8 cellular contexts compared by ENCODE assay signal in genomic region chr17:36486204-36487194, GRCh38. TPM values are rescaled to one million over a fixed set of nuclear protein-coding genes. Genes with fewer than 3 reads are reported as not detected.
DNase-seq lines count a peak whose midpoint lies in the region; ATAC-seq, FAIRE-seq and TF ChIP-seq lines count a peak whose summit lies in the region.

TSS of gene ZNHIT3 (plus strand) at chr17:36486681. CDS start at chr17:36486700, 19 bp downstream.

- no peaks in the 10 kb centered on the region for H4K20me1 ChIP-seq in keratinocyte (ENCODE audit: control insufficient read depth, extremely low read depth, insufficient read depth, low read length)

- DNase-seq in AG10803 (ENCODE audit: low read depth) (peak; percentile 92), NCI-H446 treated with DMSO at 0.1 percent for 48 hours (lab: John Stamatoyannopoulos, UW) (peak; percentile 88), cerebellar cortex (ENCODE audit: low spot score) (peak; percentile 97), keratinocyte (ENCODE audit: low read depth, low spot score) (peak; percentile 66)
- peak; percentile 79 to 86 (median 85) for DNase-seq in stimulated activated CD4-positive, alpha-beta T cell treated with anti-CD3 and anti-CD28 coated beads, Interleukin-12 subunit alpha, Interleukin-12 subunit beta, amount 100 ng/mL, for 48 hours (ENCODE audit: low read depth in 2 of 3, low spot score in 1 of 3)

- peak within 1 kb of the TSS; percentile 93 for H2AFZ ChIP-seq in keratinocyte (ENCODE audit: control insufficient read depth, low read length)

- peaks cover 30% of the 10 kb centered on the region for H3K79me2 ChIP-seq in keratinocyte (ENCODE audit: control insufficient read depth, insufficient read depth, low read length)

- TF ChIP-seq CTCF in AG10803 (conservative IDR thresholded peaks at IDR 0.05; ENCODE audit: low read length) (no peak), keratinocyte (optimal IDR thresholded peaks at IDR 0.05 in 1 of 3, IDR thresholded peaks at IDR 0.05 in 1 of 3, conservative IDR thresholded peaks at IDR 0.05 in 1 of 3; ENCODE audit: extremely low read depth in 1 of 3, insufficient read depth in 2 of 3, low read length in 3 of 3) (no peak)

- H3K4me2 ChIP-seq in keratinocyte (ENCODE audit: control insufficient read depth, extremely low read depth, insufficient read depth, low read depth, low read length), result peak within 1 kb of the TSS; percentile 96

- no peaks in the 10 kb centered on the region for H3K9me3 ChIP-seq in keratinocyte (ENCODE audit: control insufficient read depth, low read depth, low read length)

- peak within 1 kb of the TSS; percentile 64 for H3K9ac ChIP-seq in keratinocyte (ENCODE audit: control insufficient read depth, extremely low read depth, insufficient read depth, low read length)

- H3K4me1 ChIP-seq in keratinocyte (ENCODE audit: control insufficient read depth, extremely low read depth, insufficient read depth, low read length), result peaks cover 24% of the 10 kb centered on the region

- peak; percentile 84 for ATAC-seq in HG03378 (IDR thresholded peaks at IDR 0.05; ENCODE audit: unreplicated experiment)
- peak; percentile 95 to 96 for ATAC-seq in activated CD4-positive, CD25-positive, alpha-beta regulatory T cell treated with anti-CD3 and anti-CD28 coated beads, Interleukin-2, amount 50 U/mL, for 24 hours

- H3K4me3 ChIP-seq in AG10803 (ENCODE audit: low read length) (peak within 1 kb of the TSS; percentile 89), keratinocyte (ENCODE audit: control insufficient read depth in 2 of 3, extremely low read depth in 1 of 3, insufficient read depth in 2 of 3, low read depth in 1 of 3, low read length in 3 of 3) (peak within 1 kb of the TSS; percentile 66 to 98 (median 70))

- peak within 1 kb of the TSS; percentile 62 for H3K27ac ChIP-seq in keratinocyte (ENCODE audit: control insufficient read depth, insufficient read depth, low read length)

- no peaks in the 10 kb centered on the region for H3K9me1 ChIP-seq in keratinocyte (ENCODE audit: control insufficient read depth, extremely low read depth, insufficient read depth, low read length)

- peaks cover 0 to 3% of the 10 kb centered on the region in 2 experiments for H3K36me3 ChIP-seq in keratinocyte (ENCODE audit: control insufficient read depth in 2 of 2, extremely low read depth in 1 of 2, insufficient read depth in 2 of 2, low read length in 2 of 2)

- peaks cover 13% of the 10 kb centered on the region for H3K27me3 ChIP-seq in keratinocyte (ENCODE audit: control insufficient read depth, extremely low read depth, insufficient read depth, low read length)

- dilution Hi-C loops in keratinocyte (cut with MboI; ENCODE audit: extremely low pct_ligation_motif_present, low sequenced_read_pairs), result no loop called here

- peak; percentile 89 for TF ChIP-seq POLR2A in GM19099 (IDR thresholded peaks at IDR 0.05; ENCODE audit: extremely low read depth, insufficient read length, low read depth)

- FAIRE-seq in keratinocyte (lab: Jason Lieb, UNC), result no peak

RNA-seq across cellular contexts. Expression of gene ZNHIT3, which starts in this region (rescaled TPM):
- 48.5 to 72.4 TPM (median 51.8 TPM) in 3 replicates for polyA plus RNA-seq in keratinocyte
- 19.7 TPM for polyA plus RNA-seq in keratinocyte (2011; ENCODE audit: low read depth)
- 39.8 and 57.1 TPM in 2 replicates for polyA plus RNA-seq in keratinocyte (2011; cell fraction: cytosol; rRNA removed)
- polyA plus RNA-seq in keratinocyte (2011; cell fraction: nucleus; rRNA removed), result 27.7 and 35.5 TPM in 2 replicates
- 36.8 and 48.5 TPM in 2 replicates for polyA plus RNA-seq in keratinocyte (2012; ENCODE audit: low replicate concordance)
- polyA minus RNA-seq in keratinocyte, result 5.5 to 15.8 TPM (median 12.1 TPM) in 3 replicates
- 8.2 TPM for polyA minus RNA-seq in keratinocyte (2011; cell fraction: cytosol; rRNA and poly(A)+ RNA removed)
- 4.0 and 7.4 TPM in 2 replicates for polyA minus RNA-seq in keratinocyte (2011; cell fraction: nucleus; rRNA and poly(A)+ RNA removed)

Comparison
In these comparisons a context has a peak if more than half of its experiments do, and no peak if none do; other contexts are left out.
1. Peak in every context shown above with its lines: DNase-seq, ATAC-seq, H3K4me3 ChIP-seq and H3K27ac ChIP-seq.